ENCODE assay signal across 3 cellular contexts in genomic region chr17:2508035-2508434, GRCh38.
TF ChIP-seq lines count a peak whose summit lies in the region.

No MANE protein-coding gene starts in this region.

TF ChIP-seq in HEK293T, 16 proteins besides CTCF, POLR2A, EP300 and RAD21 (continued from another document):
- peak; percentile 44 for TF ChIP-seq PKNOX1 (IDR thresholded peaks at IDR 0.05)
- TF ChIP-seq LEF1 (IDR thresholded peaks at IDR 0.05; ENCODE audit: borderline replicate concordance) = no peak
- no peak for TF ChIP-seq L3MBTL2 (conservative IDR thresholded peaks at IDR 0.05)

TF ChIP-seq in K562, 482 proteins besides CTCF, POLR2A, EP300 and RAD21 (continued from another document):
- TF ChIP-seq PBX2 (CRISPR knock-in tag; IDR thresholded peaks at IDR 0.05; ENCODE audit: low read depth) (no peak), PBX2 (tag; conservative IDR thresholded peaks at IDR 0.05; ENCODE audit: low read depth) (peak; percentile 53)

TF ChIP-seq in neural cell, 6 proteins besides CTCF, POLR2A, EP300 and RAD21:
- no peak for TF ChIP-seq REST (IDR thresholded peaks at IDR 0.05; ENCODE audit: borderline replicate concordance)
- TF ChIP-seq SMC3 (conservative IDR thresholded peaks at IDR 0.05; ENCODE audit: poor library complexity) = no peak
- TF ChIP-seq MXI1 (conservative IDR thresholded peaks at IDR 0.05; ENCODE audit: poor library complexity, severe bottlenecking) = no peak
- no peak for TF ChIP-seq TAF1 (IDR thresholded peaks at IDR 0.05; ENCODE audit: low read depth)
- TF ChIP-seq EZH2 (IDR thresholded peaks at IDR 0.05; ENCODE audit: borderline replicate concordance, insufficient read depth, low read length, poor library complexity, severe bottlenecking) = no peak
- no peak for TF ChIP-seq POLR2AphosphoS5 (IDR thresholded peaks at IDR 0.05)
